Comparison of ENCODE assay signal across 8 cellular contexts in genomic region chr10:134743-135600, GRCh38. TPM values are rescaled to one million over a fixed set of nuclear protein-coding genes. Genes with fewer than 3 reads are reported as not detected.
DNase-seq lines count a peak whose midpoint lies in the region; ATAC-seq and TF ChIP-seq lines count a peak whose summit lies in the region.

Gene ZMYND11 (plus strand): TSS chr10:135455. CDS start chr10:180013, 44,558 bp downstream.

- TF ChIP-seq CTCF in DOHH2 (IDR thresholded peaks at IDR 0.05; ENCODE audit: low read depth, low read length, poor library complexity, severe bottlenecking) (no peak), activated B cell treated with CpG ODN at 0.5 μM for 24 hours (IDR thresholded peaks at IDR 0.05) (no peak), cardiac fibroblast (IDR thresholded peaks at IDR 0.05; ENCODE audit: low read depth, low read length) (no peak)

- peak; percentile 69 for DNase-seq in activated B cell treated with CpG ODN at 0.5 μM for 24 hours
- peak; percentile 45 to 78 for DNase-seq in cardiac fibroblast (ENCODE audit: low read depth in 2 of 2)
- peak; percentile 59 for DNase-seq in iris pigment epithelial cell (ENCODE audit: low read depth)
- peak in 2 of 3 donors; percentile 22 to 51 for DNase-seq in stimulated activated CD4-positive, alpha-beta T cell treated with anti-CD3 and anti-CD28 coated beads, Interleukin-12 subunit alpha, Interleukin-12 subunit beta, amount 100 ng/mL, for 48 hours (ENCODE audit: low read depth in 2 of 3, low spot score in 1 of 3)
- DNase-seq in T1000 (lab: John Stamatoyannopoulos, UW), result no peak

- no peaks in the 10 kb centered on the region for H3K9me2 ChIP-seq in DOHH2 (replicated peaks; ENCODE audit: control insufficient read depth, low read length)

- H3K36me3 ChIP-seq in DOHH2 (ENCODE audit: control insufficient read depth, low read length) (no peaks in the 10 kb centered on the region), HUES48 (ENCODE audit: control insufficient read depth, insufficient read depth, low read length) (no peaks in the 10 kb centered on the region)

- no peaks in the 10 kb centered on the region for H3K79me2 ChIP-seq in DOHH2 (ENCODE audit: control insufficient read depth, low read length)

- H3K4me1 ChIP-seq in DOHH2 (ENCODE audit: control insufficient read depth, low read length) (peaks cover 7% of the 10 kb centered on the region), HUES48 (ENCODE audit: control insufficient read depth, insufficient read depth, low read length) (peaks cover 21% of the 10 kb centered on the region)

- H3K27ac Mint-ChIP-seq in activated B cell treated with CpG ODN at 0.5 μM for 24 hours, result peak within 1 kb of the TSS; percentile 68

- intact Hi-C loops in activated B cell treated with CpG ODN at 0.5 μM for 24 hours (cut with micrococcal nuclease), result loop anchor here (2.0 to 5.0 kb wide), 3 partner anchors 796 to 922 kb away; partner anchors contain the start of genes GTPBP4, LARP4B and WDR37

- ATAC-seq in GM21360 (IDR thresholded peaks at IDR 0.05; ENCODE audit: unreplicated experiment) (peak; percentile 33), activated B cell treated with CpG ODN at 0.5 μM for 24 hours (ENCODE audit: low read depth) (peak; percentile 43)

- no peaks in the 10 kb centered on the region for H4K20me1 ChIP-seq in DOHH2 (ENCODE audit: control insufficient read depth, insufficient read depth, low read depth, low read length)

- no peaks in the 10 kb centered on the region for H3F3A ChIP-seq in DOHH2 (ENCODE audit: control insufficient read depth, insufficient read depth)

- POLR2A ChIA-PET in activated B cell treated with CpG ODN at 0.5 μM for 24 hours (lab: Charles Lee), result no interaction called here

- peak within 1 kb of the TSS; percentile 89 for H3K9ac ChIP-seq in HUES48 (ENCODE audit: low read depth, low read length)

- peaks cover 70% of the 10 kb centered on the region for H3K27me3 ChIP-seq in DOHH2 (ENCODE audit: control insufficient read depth, low read length)
- H3K27me3 ChIP-seq in HUES48 (ENCODE audit: control insufficient read depth, insufficient read depth, low read length), result peaks cover 25% of the 10 kb centered on the region

- H3K4me1 Mint-ChIP-seq in activated B cell treated with CpG ODN at 0.5 μM for 24 hours, result peaks cover 31% of the 10 kb centered on the region

- CTCF ChIA-PET in activated B cell treated with CpG ODN at 0.5 μM for 24 hours (lab: Charles Lee), result no interaction called here

- H3K4me2 ChIP-seq in DOHH2 (ENCODE audit: low read length), result peak within 1 kb of the TSS; percentile 69

- H3K4me3 ChIP-seq in DOHH2 (ENCODE audit: low read length) (peak within 1 kb of the TSS; percentile 56), HUES48 (ENCODE audit: low read depth, low read length) (peak within 1 kb of the TSS; percentile 66), cardiac fibroblast (replicated peaks in 1 of 2; ENCODE audit: low read depth in 2 of 2, low read length in 2 of 2) (peak within 1 kb of the TSS; percentile 63 to 76)

- H3K27ac ChIP-seq in DOHH2 (ENCODE audit: low read depth, low read length) (no peak within 1 kb of the TSS), HUES48 (ENCODE audit: low read depth, low read length) (peak within 1 kb of the TSS; percentile 85)

- H3K9me3 ChIP-seq in DOHH2 (ENCODE audit: control insufficient read depth, insufficient read depth, low read length) (0 out of 2 replicates have a peak, but pooled peaks cover 4% of the 10 kb centered on the region), HUES48 (ENCODE audit: control insufficient read depth, insufficient read depth, low read length) (no peaks in the 10 kb centered on the region)

- peaks cover 11% of the 10 kb centered on the region for H3K27me3 Mint-ChIP-seq in activated B cell treated with CpG ODN at 0.5 μM for 24 hours

- no peaks in the 10 kb centered on the region for H3K36me3 Mint-ChIP-seq in activated B cell treated with CpG ODN at 0.5 μM for 24 hours (ENCODE audit: low read depth)

- no peaks in the 10 kb centered on the region for H3K9me3 Mint-ChIP-seq in activated B cell treated with CpG ODN at 0.5 μM for 24 hours

- H3K4me3 Mint-ChIP-seq in activated B cell treated with CpG ODN at 0.5 μM for 24 hours, result peak within 1 kb of the TSS; percentile 84

RNA-seq across cellular contexts. Expression of gene ZMYND11, which starts in this region (rescaled TPM):
- 24.4 and 25.6 TPM in 2 replicates for total RNA-seq in activated B cell treated with CpG ODN at 0.5 μM for 24 hours
